In the genomic region with DNA sequence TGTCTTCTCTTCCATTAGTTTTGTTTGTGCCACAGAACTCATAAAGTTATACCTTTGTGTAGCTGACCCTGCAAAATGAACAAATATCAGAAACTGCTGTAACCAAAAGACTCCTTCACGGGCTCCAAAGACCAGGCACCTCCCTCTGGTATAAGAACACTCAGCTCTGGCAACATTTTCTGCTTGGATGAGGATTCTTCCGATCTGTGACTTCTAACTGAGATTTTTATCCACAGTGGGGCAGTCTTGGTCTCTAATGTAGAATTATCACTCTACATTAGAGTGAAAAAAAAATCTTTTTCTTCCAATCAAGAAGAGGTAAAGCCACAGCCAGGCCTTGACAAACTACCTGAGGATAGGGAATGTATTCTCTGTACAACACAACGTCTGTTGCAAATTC, we compare ENCODE assay signal across 11 cellular contexts. TPM values are rescaled to one million over a fixed set of nuclear protein-coding genes. Genes with fewer than 3 reads are reported as not detected.
A peak's percentile ranks its signal among the peaks of the same experiment; 100 is the strongest.
DNase-seq lines count a peak whose midpoint lies in the region; ATAC-seq and TF ChIP-seq lines count a peak whose summit lies in the region.
"Had no signal": no experiment of that assay in that cellular context is flagged by ENCODE, and none has a peak within 500 bp of the region (broad histone marks: within the 10 kb centered on the region; RNA-seq: fewer than 3 reads in every experiment).

No MANE protein-coding gene starts in this region.

- H4K20me1 ChIP-seq in GM23248 (ENCODE audit: insufficient read depth) (no peaks in the 10 kb centered on the region), neural cell (ENCODE audit: insufficient read depth) (no peaks in the 10 kb centered on the region)

- peak; percentile 54 for DNase-seq in GM23248
- DNase-seq in fibroblast of the aortic adventitia (ENCODE audit: low read depth) = peak; percentile 63
- no peak for DNase-seq in activated CD4-positive, alpha-beta T cell treated with anti-CD3 and anti-CD28 coated beads for 1 hour
- no peak for DNase-seq in nephron progenitor cell
- DNase-seq in NCI-H1048 (lab: John Stamatoyannopoulos, UW) = no peak
- DNase-seq: NCI-H1436 treated with DMSO at 0.1 percent for 48 hours had no signal

- peak; percentile 48 for TF ChIP-seq CTCF in VCaP (conservative IDR thresholded peaks at IDR 0.05)
- peak; percentile 19 for TF ChIP-seq CTCF in fibroblast of the aortic adventitia (IDR thresholded peaks at IDR 0.05; ENCODE audit: insufficient read depth, low read length)
- peak; percentile 59 for TF ChIP-seq CTCF in neural cell (IDR thresholded peaks at IDR 0.05; ENCODE audit: poor library complexity, severe bottlenecking)
- TF ChIP-seq CTCF in nephron progenitor cell (IDR thresholded peaks at IDR 0.05) = no peak

- no peaks in the 10 kb centered on the region for H3K4me1 ChIP-seq in GM23248 (ENCODE audit: insufficient read depth)

- peak; percentile 68 for TF ChIP-seq RAD21 in neural cell (conservative IDR thresholded peaks at IDR 0.05)

- no peak for TF ChIP-seq EP300 in neural cell (conservative IDR thresholded peaks at IDR 0.05; ENCODE audit: poor library complexity, severe bottlenecking)

- H3K9me2 ChIP-seq in GM23248 (ENCODE audit: insufficient read depth) (no peaks in the 10 kb centered on the region), neural cell (ENCODE audit: insufficient read depth, low read length) (no peaks in the 10 kb centered on the region)

- H3K4me3 Mint-ChIP-seq in nephron progenitor cell = no peak overlapping the region
- H3K4me3 Mint-ChIP-seq: CD14-positive monocyte had no signal

- peaks cover 9% of the 10 kb centered on the region for H3K9me3 Mint-ChIP-seq in nephron progenitor cell

- H3F3A ChIP-seq in GM23248 (ENCODE audit: insufficient read depth) (no peaks in the 10 kb centered on the region), neural cell (ENCODE audit: insufficient read depth, low read length, poor library complexity, severe bottlenecking) (no peaks in the 10 kb centered on the region)

- H3K4me3 ChIP-seq in GM23248 (no peak overlapping the region), fibroblast of the aortic adventitia (ENCODE audit: low read depth, low read length) (no peak overlapping the region), neural cell (ENCODE audit: low read length) (no peak overlapping the region)

- H3K27me3 Mint-ChIP-seq in nephron progenitor cell (ENCODE audit: low read depth, poor library complexity) = no peaks in the 10 kb centered on the region

- ATAC-seq in HG02885 (IDR thresholded peaks at IDR 0.05; ENCODE audit: poor library complexity, unreplicated experiment) = no peak

- H3K9me3 ChIP-seq in GM23248 (ENCODE audit: low read depth) = no peaks in the 10 kb centered on the region
- H3K9me3 ChIP-seq in neural cell (ENCODE audit: low read length) = no peaks in the 10 kb centered on the region

- no peaks in the 10 kb centered on the region for H3K79me2 ChIP-seq in GM23248 (ENCODE audit: insufficient read depth)
- no peaks in the 10 kb centered on the region for H3K79me2 ChIP-seq in neural cell (replicated peaks; ENCODE audit: insufficient read depth, low read length)

- H3K36me3 ChIP-seq in GM23248 (ENCODE audit: low read depth) (no peaks in the 10 kb centered on the region), neural cell (ENCODE audit: insufficient read depth, low read length) (no peaks in the 10 kb centered on the region)

- in situ Hi-C loops in GM23248 (cut with MboI) = no loop called here

- peaks cover 35% of the 10 kb centered on the region for H3K36me3 Mint-ChIP-seq in nephron progenitor cell (ENCODE audit: low read depth)
- H3K36me3 Mint-ChIP-seq: CD14-positive monocyte had no signal

- H3K9ac ChIP-seq in GM23248 (no peak overlapping the region), neural cell (ENCODE audit: low read length) (no peak overlapping the region)

- no peak overlapping the region for H3K27ac Mint-ChIP-seq in nephron progenitor cell
- H3K27ac Mint-ChIP-seq: CD14-positive monocyte had no signal

- no peak overlapping the region for H3K27ac ChIP-seq in GM23248
- H3K27ac ChIP-seq in VCaP = no peak overlapping the region
- no peak overlapping the region for H3K27ac ChIP-seq in neural cell (ENCODE audit: low read length)

- H3K4me1 Mint-ChIP-seq in nephron progenitor cell = no peaks in the 10 kb centered on the region
- H3K4me1 Mint-ChIP-seq: CD14-positive monocyte had no signal

- H3K27me3 ChIP-seq in GM23248 (replicated peaks; ENCODE audit: insufficient read depth) (no peaks in the 10 kb centered on the region), neural cell (ENCODE audit: insufficient read depth, low read depth, low read length) (no peaks in the 10 kb centered on the region)

- no peak overlapping the region for H2AFZ ChIP-seq in GM23248
- H2AFZ ChIP-seq in neural cell (ENCODE audit: low read depth, low read length) = no peak overlapping the region

- 20 to 28% methylated on average over 3 of the region's 3 CpGs for WGBS in GM23248 (ENCODE audit: low coverage in 1 of 2, low lambda C conversion rate in 2 of 2, missing lambda C conversion rate in 2 of 2), 2 experiments

- H3K4me2 ChIP-seq in GM23248 (ENCODE audit: unreplicated experiment) = no peak overlapping the region
- no peak overlapping the region for H3K4me2 ChIP-seq in neural cell (ENCODE audit: low read length)

TF ChIP-seq in neural cell, 6 proteins besides CTCF, POLR2A, EP300 and RAD21:
- TF ChIP-seq SMC3 (conservative IDR thresholded peaks at IDR 0.05; ENCODE audit: poor library complexity) (peak; percentile 65), TAF1 (IDR thresholded peaks at IDR 0.05; ENCODE audit: low read depth) (no peak), MXI1 (conservative IDR thresholded peaks at IDR 0.05; ENCODE audit: poor library complexity, severe bottlenecking) (no peak)

RNA-seq across cellular contexts. Expression of gene PRSS48, which starts 38.5 kb away (rescaled TPM):
- total RNA-seq in GM23248 (2014; rRNA removed; shearing (Covaris generic)) = not detected in 2 replicates
- not detected in 2 replicates for polyA plus RNA-seq in GM23248 (2016; fragmentation: Nextera tagmentation; extraction: Ambion mirVana)
- total RNA-seq in fibroblast of the aortic adventitia (ENCODE audit: low replicate concordance) = not detected in 2 replicates
- polyA plus RNA-seq in neural cell = not detected in 2 replicates
- polyA minus RNA-seq in neural cell = not detected in 2 replicates
- polyA plus RNA-seq: adipose tissue, CD14-positive monocyte had no signal

Comparison
In these comparisons a context has a peak if more than half of its experiments do, and no peak if none do; other contexts are left out.
1. DNase-seq: peak in GM23248 (single experiment) and fibroblast of the aortic adventitia (single experiment); none in activated CD4-positive, alpha-beta T cell treated with anti-CD3 and anti-CD28 coated beads for 1 hour (single experiment), nephron progenitor cell (single experiment) and NCI-H1048 (single experiment).